ENCODE assay signal across 1 cellular context in the genomic region with DNA sequence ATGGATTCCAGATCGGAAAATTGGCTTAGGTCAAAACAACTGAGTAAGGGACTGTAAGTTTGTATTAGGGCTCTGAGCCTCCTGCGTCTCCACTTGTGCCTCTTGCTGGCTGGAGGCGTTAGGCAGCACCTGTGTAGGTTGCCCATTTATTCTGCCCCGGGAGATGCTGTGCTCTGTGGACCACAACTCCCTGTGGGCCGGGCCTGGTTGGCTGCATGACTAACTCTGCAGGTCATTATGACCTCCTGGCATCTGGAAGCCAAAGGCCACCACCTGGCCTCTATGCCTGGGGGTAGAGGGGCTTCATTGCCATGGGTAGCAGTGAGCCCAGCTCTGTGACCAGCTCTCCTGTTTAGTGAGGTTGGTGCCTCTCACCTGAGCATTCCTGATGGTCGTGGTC.
TF ChIP-seq lines count a peak whose summit lies in the region.

No MANE protein-coding gene starts in this region.

TF ChIP-seq in K562, 482 proteins besides CTCF, POLR2A, EP300 and RAD21:
- TF ChIP-seq TBL1XR1 (IDR thresholded peaks at IDR 0.05; ENCODE audit: low read length in 2 of 2): no peak
